In genomic region chr6:163956571-163957407, GRCh38 we compare ENCODE assay signal across 1 cellular context.
TF ChIP-seq lines count a peak whose summit lies in the region.

No MANE protein-coding gene starts in this region.

TF ChIP-seq in HepG2, 621 proteins besides CTCF, POLR2A, EP300 and RAD21 (continued from another document):
- TF ChIP-seq IKZF5 (CRISPR knock-in tag; IDR thresholded peaks at IDR 0.05) (peak; percentile 68; the same call in 1 of the 2 replicates), KDM4B (CRISPR knock-in tag; IDR thresholded peaks at IDR 0.05) (peak; percentile 55; the same call in 1 of the 2 replicates), KDM5A (IDR thresholded peaks at IDR 0.05; ENCODE audit: borderline replicate concordance, low read length) (no peak), ATF4 (CRISPR knock-in tag; IDR thresholded peaks at IDR 0.05) (peak in 1 of 2 experiments; percentile 68; a peak in 2 of 4 replicates), FOXO1 (CRISPR knock-in tag; IDR thresholded peaks at IDR 0.05) (peak; percentile 33; the same call in 1 of the 2 replicates), HOXA3 (CRISPR knock-in tag; IDR thresholded peaks at IDR 0.05) (0 out of 2 replicates have a peak, but pooled peaks have one; percentile 20), MTA3 (CRISPR knock-in tag; IDR thresholded peaks at IDR 0.05) (no peak), STAG1 (CRISPR knock-in tag; IDR thresholded peaks at IDR 0.05) (peak; percentile 96), ZNF274 (CRISPR knock-in tag; IDR thresholded peaks at IDR 0.05) (no peak), ZSCAN12 (CRISPR knock-in tag; IDR thresholded peaks at IDR 0.05) (no peak), ZBTB49 (CRISPR knock-in tag; IDR thresholded peaks at IDR 0.05; ENCODE audit: borderline replicate concordance) (no peak), XRCC5 (optimal IDR thresholded peaks at IDR 0.05; ENCODE audit: low read length) (peak; percentile 88), GABPB1 (CRISPR knock-in tag; IDR thresholded peaks at IDR 0.05) (peak; percentile 34; the same call in 1 of the 2 replicates), U2AF2 (IDR thresholded peaks at IDR 0.05; ENCODE audit: low read depth, low read length) (no peak), KLF16 (CRISPR knock-in tag; IDR thresholded peaks at IDR 0.05) (0 out of 4 replicates have a peak, but pooled peaks of 1 of the 2 experiments have one; percentile 33), CEBPB (IDR thresholded peaks at IDR 0.05; ENCODE audit: borderline replicate concordance, low read depth, low read length) (0 out of 2 replicates have a peak, but pooled peaks have one; percentile 9), DPF2 (CRISPR knock-in tag; IDR thresholded peaks at IDR 0.05; ENCODE audit: borderline replicate concordance, low read depth) (no peak), ZNF660 (CRISPR knock-in tag; IDR thresholded peaks at IDR 0.05; ENCODE audit: borderline replicate concordance, low read depth) (no peak), SALL1 (CRISPR knock-in tag; IDR thresholded peaks at IDR 0.05) (peak; percentile 45), IRF2 (CRISPR knock-in tag; IDR thresholded peaks at IDR 0.05) (0 out of 2 replicates have a peak, but pooled peaks have one; percentile 23), ZNF263 (CRISPR knock-in tag; IDR thresholded peaks at IDR 0.05) (0 out of 2 replicates have a peak, but pooled peaks have one; percentile 25), CBX2 (IDR thresholded peaks at IDR 0.05; ENCODE audit: low read depth, low read length) (no peak), CBX2 (CRISPR knock-in tag; IDR thresholded peaks at IDR 0.05; ENCODE audit: low read depth) (no peak), SOX5 (CRISPR knock-in tag; IDR thresholded peaks at IDR 0.05; ENCODE audit: borderline replicate concordance) (peak; percentile 35; the same call in 1 of the 2 replicates), MED1 (CRISPR knock-in tag; IDR thresholded peaks at IDR 0.05) (0 out of 2 replicates have a peak, but pooled peaks have one; percentile 41), HNF4A (CRISPR knock-in tag; IDR thresholded peaks at IDR 0.05) (peak; percentile 31; the same call in 1 of the 2 replicates), FOXK1 (CRISPR knock-in tag; IDR thresholded peaks at IDR 0.05; ENCODE audit: borderline replicate concordance, low read depth) (peak; percentile 22; the same call in 1 of the 2 replicates), SKI (IDR thresholded peaks at IDR 0.05; ENCODE audit: partially characterized antibody) (no peak), ZGPAT (CRISPR knock-in tag; IDR thresholded peaks at IDR 0.05) (peak; percentile 37; the same call in 1 of the 2 replicates), ZNF451 (CRISPR knock-in tag; IDR thresholded peaks at IDR 0.05) (no peak), TEAD3 (CRISPR knock-in tag; optimal IDR thresholded peaks at IDR 0.05; ENCODE audit: borderline replicate concordance) (peak; percentile 59), CBX5 (CRISPR knock-in tag; IDR thresholded peaks at IDR 0.05; ENCODE audit: borderline replicate concordance) (peak; percentile 76; the same call in 1 of the 2 replicates), ZNF614 (CRISPR knock-in tag; IDR thresholded peaks at IDR 0.05; ENCODE audit: borderline replicate concordance) (peak; percentile 22; the same call in 1 of the 2 replicates), PPARG (CRISPR knock-in tag; conservative IDR thresholded peaks at IDR 0.05) (peak; percentile 38; the same call in 1 of the 2 replicates), CREB1 (IDR thresholded peaks at IDR 0.05) (0 out of 2 replicates have a peak, but pooled peaks have one; percentile 18), CREB1 (CRISPR knock-in tag; IDR thresholded peaks at IDR 0.05) (0 out of 2 replicates have a peak, but pooled peaks have one; percentile 22), ZNF580 (CRISPR knock-in tag; IDR thresholded peaks at IDR 0.05; ENCODE audit: borderline replicate concordance, low read depth) (peak; percentile 63; the same call in 1 of the 2 replicates), EHMT2 (IDR thresholded peaks at IDR 0.05; ENCODE audit: borderline replicate concordance, low read depth, low read length) (peak; percentile 53; the same call in 1 of the 2 replicates), NR2F6 (IDR thresholded peaks at IDR 0.05) (no peak), NR2F6 (CRISPR knock-in tag; IDR thresholded peaks at IDR 0.05) (peak; percentile 63), SAP130 (CRISPR knock-in tag; IDR thresholded peaks at IDR 0.05; ENCODE audit: low read depth) (0 out of 2 replicates have a peak, but pooled peaks have one; percentile 20), ZNF644 (CRISPR knock-in tag; IDR thresholded peaks at IDR 0.05; ENCODE audit: low read depth) (peak; percentile 78), ZNF607 (CRISPR knock-in tag; IDR thresholded peaks at IDR 0.05; ENCODE audit: borderline replicate concordance) (no peak)
